Comparison of ENCODE assay signal across 1 cellular context in genomic region chr1:21921100-21921875, GRCh38.
TF ChIP-seq lines count a peak whose summit lies in the region.

No MANE protein-coding gene starts in this region.

TF ChIP-seq in HepG2, 621 proteins besides CTCF, POLR2A, EP300 and RAD21 (continued from another document and continues in another):
- TF ChIP-seq NRL (CRISPR knock-in tag; IDR thresholded peaks at IDR 0.05; ENCODE audit: borderline replicate concordance): 0 out of 2 replicates have a peak, but pooled peaks have one; percentile 38
- no peak for TF ChIP-seq GATAD1 (CRISPR knock-in tag; IDR thresholded peaks at IDR 0.05)
- TF ChIP-seq KDM3A (CRISPR knock-in tag; IDR thresholded peaks at IDR 0.05; ENCODE audit: low read depth): no peak
- peak; percentile 31; the same call in 1 of the 2 replicates for TF ChIP-seq BCL6 (CRISPR knock-in tag; IDR thresholded peaks at IDR 0.05)
- TF ChIP-seq PRMT3 (CRISPR knock-in tag; IDR thresholded peaks at IDR 0.05; ENCODE audit: borderline replicate concordance, low read depth): no peak
- TF ChIP-seq, protein P1, sequence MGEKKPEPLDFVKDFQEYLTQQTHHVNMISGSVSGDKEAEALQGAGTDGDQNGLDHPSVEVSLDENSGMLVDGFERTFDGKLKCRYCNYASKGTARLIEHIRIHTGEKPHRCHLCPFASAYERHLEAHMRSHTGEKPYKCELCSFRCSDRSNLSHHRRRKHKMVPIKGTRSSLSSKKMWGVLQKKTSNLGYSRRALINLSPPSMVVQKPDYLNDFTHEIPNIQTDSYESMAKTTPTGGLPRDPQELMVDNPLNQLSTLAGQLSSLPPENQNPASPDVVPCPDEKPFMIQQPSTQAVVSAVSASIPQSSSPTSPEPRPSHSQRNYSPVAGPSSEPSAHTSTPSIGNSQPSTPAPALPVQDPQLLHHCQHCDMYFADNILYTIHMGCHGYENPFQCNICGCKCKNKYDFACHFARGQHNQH (CRISPR knock-in tag; IDR thresholded peaks at IDR 0.05): peak; percentile 43; the same call in 1 of the 2 replicates
- no peak for TF ChIP-seq NPAS2 (CRISPR knock-in tag; IDR thresholded peaks at IDR 0.05; ENCODE audit: borderline replicate concordance)
- 0 out of 2 replicates have a peak, but pooled peaks have one; percentile 83 for TF ChIP-seq CHD4 (IDR thresholded peaks at IDR 0.05; ENCODE audit: borderline replicate concordance, low read length)
- TF ChIP-seq THRA (CRISPR knock-in tag; IDR thresholded peaks at IDR 0.05; ENCODE audit: borderline replicate concordance): peak; percentile 67; the same call in 1 of the 2 replicates
- no peak for TF ChIP-seq JUNB (CRISPR knock-in tag; IDR thresholded peaks at IDR 0.05; ENCODE audit: borderline replicate concordance)
- TF ChIP-seq GATA4 (IDR thresholded peaks at IDR 0.05; ENCODE audit: borderline replicate concordance, low read depth): no peak
- peak; percentile 44; the same call in 1 of the 2 replicates for TF ChIP-seq ZNF878 (CRISPR knock-in tag; IDR thresholded peaks at IDR 0.05)
- TF ChIP-seq POLR2G (IDR thresholded peaks at IDR 0.05; ENCODE audit: low read depth, low read length): peak; percentile 67
- TF ChIP-seq ATAD3A (CRISPR knock-in tag; IDR thresholded peaks at IDR 0.05): no peak
- TF ChIP-seq, protein P2, sequence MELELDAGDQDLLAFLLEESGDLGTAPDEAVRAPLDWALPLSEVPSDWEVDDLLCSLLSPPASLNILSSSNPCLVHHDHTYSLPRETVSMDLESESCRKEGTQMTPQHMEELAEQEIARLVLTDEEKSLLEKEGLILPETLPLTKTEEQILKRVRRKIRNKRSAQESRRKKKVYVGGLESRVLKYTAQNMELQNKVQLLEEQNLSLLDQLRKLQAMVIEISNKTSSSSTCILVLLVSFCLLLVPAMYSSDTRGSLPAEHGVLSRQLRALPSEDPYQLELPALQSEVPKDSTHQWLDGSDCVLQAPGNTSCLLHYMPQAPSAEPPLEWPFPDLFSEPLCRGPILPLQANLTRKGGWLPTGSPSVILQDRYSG (CRISPR knock-in tag; IDR thresholded peaks at IDR 0.05): no peak
- TF ChIP-seq THAP8 (CRISPR knock-in tag; IDR thresholded peaks at IDR 0.05; ENCODE audit: borderline replicate concordance): no peak
- TF ChIP-seq, protein P3, sequence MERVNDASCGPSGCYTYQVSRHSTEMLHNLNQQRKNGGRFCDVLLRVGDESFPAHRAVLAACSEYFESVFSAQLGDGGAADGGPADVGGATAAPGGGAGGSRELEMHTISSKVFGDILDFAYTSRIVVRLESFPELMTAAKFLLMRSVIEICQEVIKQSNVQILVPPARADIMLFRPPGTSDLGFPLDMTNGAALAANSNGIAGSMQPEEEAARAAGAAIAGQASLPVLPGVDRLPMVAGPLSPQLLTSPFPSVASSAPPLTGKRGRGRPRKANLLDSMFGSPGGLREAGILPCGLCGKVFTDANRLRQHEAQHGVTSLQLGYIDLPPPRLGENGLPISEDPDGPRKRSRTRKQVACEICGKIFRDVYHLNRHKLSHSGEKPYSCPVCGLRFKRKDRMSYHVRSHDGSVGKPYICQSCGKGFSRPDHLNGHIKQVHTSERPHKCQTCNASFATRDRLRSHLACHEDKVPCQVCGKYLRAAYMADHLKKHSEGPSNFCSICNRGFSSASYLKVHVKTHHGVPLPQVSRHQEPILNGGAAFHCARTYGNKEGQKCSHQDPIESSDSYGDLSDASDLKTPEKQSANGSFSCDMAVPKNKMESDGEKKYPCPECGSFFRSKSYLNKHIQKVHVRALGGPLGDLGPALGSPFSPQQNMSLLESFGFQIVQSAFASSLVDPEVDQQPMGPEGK (CRISPR knock-in tag; IDR thresholded peaks at IDR 0.05): peak; percentile 88
- peak; percentile 61; the same call in 1 of the 2 replicates for TF ChIP-seq YEATS4 (CRISPR knock-in tag; IDR thresholded peaks at IDR 0.05; ENCODE audit: borderline replicate concordance)
- TF ChIP-seq ZFP36L1 (CRISPR knock-in tag; IDR thresholded peaks at IDR 0.05): no peak
- TF ChIP-seq, protein P4, sequence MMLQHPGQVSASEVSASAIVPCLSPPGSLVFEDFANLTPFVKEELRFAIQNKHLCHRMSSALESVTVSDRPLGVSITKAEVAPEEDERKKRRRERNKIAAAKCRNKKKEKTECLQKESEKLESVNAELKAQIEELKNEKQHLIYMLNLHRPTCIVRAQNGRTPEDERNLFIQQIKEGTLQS (CRISPR knock-in tag; IDR thresholded peaks at IDR 0.05): no peak
- TF ChIP-seq ARNTL (CRISPR knock-in tag; IDR thresholded peaks at IDR 0.05): no peak
- TF ChIP-seq SP5 (CRISPR knock-in tag; IDR thresholded peaks at IDR 0.05; ENCODE audit: borderline replicate concordance, low read depth): peak; percentile 54; the same call in 1 of the 2 replicates
- TF ChIP-seq, protein P5, sequence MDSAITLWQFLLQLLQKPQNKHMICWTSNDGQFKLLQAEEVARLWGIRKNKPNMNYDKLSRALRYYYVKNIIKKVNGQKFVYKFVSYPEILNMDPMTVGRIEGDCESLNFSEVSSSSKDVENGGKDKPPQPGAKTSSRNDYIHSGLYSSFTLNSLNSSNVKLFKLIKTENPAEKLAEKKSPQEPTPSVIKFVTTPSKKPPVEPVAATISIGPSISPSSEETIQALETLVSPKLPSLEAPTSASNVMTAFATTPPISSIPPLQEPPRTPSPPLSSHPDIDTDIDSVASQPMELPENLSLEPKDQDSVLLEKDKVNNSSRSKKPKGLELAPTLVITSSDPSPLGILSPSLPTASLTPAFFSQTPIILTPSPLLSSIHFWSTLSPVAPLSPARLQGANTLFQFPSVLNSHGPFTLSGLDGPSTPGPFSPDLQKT (CRISPR knock-in tag; IDR thresholded peaks at IDR 0.05; ENCODE audit: borderline replicate concordance): no peak
- no peak for TF ChIP-seq ZNF3 (CRISPR knock-in tag; IDR thresholded peaks at IDR 0.05)
- peak; percentile 87 for TF ChIP-seq ZBTB7A (CRISPR knock-in tag; IDR thresholded peaks at IDR 0.05)
- TF ChIP-seq, protein P6, sequence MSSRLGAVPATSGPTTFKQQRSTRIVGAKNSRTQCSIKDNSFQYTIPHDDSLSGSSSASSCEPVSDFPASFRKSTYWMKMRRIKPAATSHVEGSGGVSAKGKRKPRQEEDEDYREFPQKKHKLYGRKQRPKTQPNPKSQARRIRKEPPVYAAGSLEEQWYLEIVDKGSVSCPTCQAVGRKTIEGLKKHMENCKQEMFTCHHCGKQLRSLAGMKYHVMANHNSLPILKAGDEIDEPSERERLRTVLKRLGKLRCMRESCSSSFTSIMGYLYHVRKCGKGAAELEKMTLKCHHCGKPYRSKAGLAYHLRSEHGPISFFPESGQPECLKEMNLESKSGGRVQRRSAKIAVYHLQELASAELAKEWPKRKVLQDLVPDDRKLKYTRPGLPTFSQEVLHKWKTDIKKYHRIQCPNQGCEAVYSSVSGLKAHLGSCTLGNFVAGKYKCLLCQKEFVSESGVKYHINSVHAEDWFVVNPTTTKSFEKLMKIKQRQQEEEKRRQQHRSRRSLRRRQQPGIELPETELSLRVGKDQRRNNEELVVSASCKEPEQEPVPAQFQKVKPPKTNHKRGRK (CRISPR knock-in tag; IDR thresholded peaks at IDR 0.05): no peak
- peak; percentile 35; the same call in 1 of the 2 replicates for TF ChIP-seq HDAC2 (CRISPR knock-in tag; IDR thresholded peaks at IDR 0.05)
- TF ChIP-seq PLRG1 (conservative IDR thresholded peaks at IDR 0.05): no peak
- peak; percentile 46; the same call in 1 of the 2 replicates for TF ChIP-seq GATAD2A (CRISPR knock-in tag; IDR thresholded peaks at IDR 0.05)
- TF ChIP-seq ZNF12 (CRISPR knock-in tag; IDR thresholded peaks at IDR 0.05): no peak; the same call in 1 of the 2 replicates
- TF ChIP-seq ZNF124 (CRISPR knock-in tag; IDR thresholded peaks at IDR 0.05): peak; percentile 79; the same call in 1 of the 2 replicates
- TF ChIP-seq, protein P7, sequence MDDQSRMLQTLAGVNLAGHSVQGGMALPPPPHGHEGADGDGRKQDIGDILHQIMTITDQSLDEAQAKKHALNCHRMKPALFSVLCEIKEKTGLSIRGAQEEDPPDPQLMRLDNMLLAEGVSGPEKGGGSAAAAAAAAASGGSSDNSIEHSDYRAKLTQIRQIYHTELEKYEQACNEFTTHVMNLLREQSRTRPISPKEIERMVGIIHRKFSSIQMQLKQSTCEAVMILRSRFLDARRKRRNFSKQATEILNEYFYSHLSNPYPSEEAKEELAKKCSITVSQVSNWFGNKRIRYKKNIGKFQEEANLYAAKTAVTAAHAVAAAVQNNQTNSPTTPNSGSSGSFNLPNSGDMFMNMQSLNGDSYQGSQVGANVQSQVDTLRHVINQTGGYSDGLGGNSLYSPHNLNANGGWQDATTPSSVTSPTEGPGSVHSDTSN (CRISPR knock-in tag; IDR thresholded peaks at IDR 0.05; ENCODE audit: borderline replicate concordance): no peak
- TF ChIP-seq, protein P8, sequence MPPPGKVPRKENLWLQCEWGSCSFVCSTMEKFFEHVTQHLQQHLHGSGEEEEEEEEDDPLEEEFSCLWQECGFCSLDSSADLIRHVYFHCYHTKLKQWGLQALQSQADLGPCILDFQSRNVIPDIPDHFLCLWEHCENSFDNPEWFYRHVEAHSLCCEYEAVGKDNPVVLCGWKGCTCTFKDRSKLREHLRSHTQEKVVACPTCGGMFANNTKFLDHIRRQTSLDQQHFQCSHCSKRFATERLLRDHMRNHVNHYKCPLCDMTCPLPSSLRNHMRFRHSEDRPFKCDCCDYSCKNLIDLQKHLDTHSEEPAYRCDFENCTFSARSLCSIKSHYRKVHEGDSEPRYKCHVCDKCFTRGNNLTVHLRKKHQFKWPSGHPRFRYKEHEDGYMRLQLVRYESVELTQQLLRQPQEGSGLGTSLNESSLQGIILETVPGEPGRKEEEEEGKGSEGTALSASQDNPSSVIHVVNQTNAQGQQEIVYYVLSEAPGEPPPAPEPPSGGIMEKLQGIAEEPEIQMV (CRISPR knock-in tag; IDR thresholded peaks at IDR 0.05; ENCODE audit: low read depth): no peak
- TF ChIP-seq ZSCAN21 (CRISPR knock-in tag; IDR thresholded peaks at IDR 0.05; ENCODE audit: borderline replicate concordance): 0 out of 2 replicates have a peak, but pooled peaks have one; percentile 44
- peak; percentile 27 for TF ChIP-seq RBM22 (optimal IDR thresholded peaks at IDR 0.05; ENCODE audit: low read length)
- TF ChIP-seq ZMYM3 (CRISPR knock-in tag; IDR thresholded peaks at IDR 0.05): peak; percentile 91
- TF ChIP-seq HBP1 (CRISPR knock-in tag; IDR thresholded peaks at IDR 0.05; ENCODE audit: low read depth): 0 out of 2 replicates have a peak, but pooled peaks have one; percentile 41
- TF ChIP-seq, protein P9, sequence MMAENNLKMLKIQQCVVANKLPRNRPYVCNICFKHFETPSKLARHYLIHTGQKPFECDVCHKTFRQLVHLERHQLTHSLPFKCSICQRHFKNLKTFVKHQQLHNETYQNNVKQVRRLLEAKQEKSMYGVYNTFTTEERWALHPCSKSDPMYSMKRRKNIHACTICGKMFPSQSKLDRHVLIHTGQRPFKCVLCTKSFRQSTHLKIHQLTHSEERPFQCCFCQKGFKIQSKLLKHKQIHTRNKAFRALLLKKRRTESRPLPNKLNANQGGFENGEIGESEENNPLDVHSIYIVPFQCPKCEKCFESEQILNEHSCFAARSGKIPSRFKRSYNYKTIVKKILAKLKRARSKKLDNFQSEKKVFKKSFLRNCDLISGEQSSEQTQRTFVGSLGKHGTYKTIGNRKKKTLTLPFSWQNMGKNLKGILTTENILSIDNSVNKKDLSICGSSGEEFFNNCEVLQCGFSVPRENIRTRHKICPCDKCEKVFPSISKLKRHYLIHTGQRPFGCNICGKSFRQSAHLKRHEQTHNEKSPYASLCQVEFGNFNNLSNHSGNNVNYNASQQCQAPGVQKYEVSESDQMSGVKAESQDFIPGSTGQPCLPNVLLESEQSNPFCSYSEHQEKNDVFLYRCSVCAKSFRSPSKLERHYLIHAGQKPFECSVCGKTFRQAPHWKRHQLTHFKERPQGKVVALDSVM (CRISPR knock-in tag; IDR thresholded peaks at IDR 0.05): no peak
- TF ChIP-seq HNF1B (CRISPR knock-in tag; IDR thresholded peaks at IDR 0.05): peak; percentile 99
- peak; percentile 43; the same call in 1 of the 2 replicates for TF ChIP-seq ZNF776 (CRISPR knock-in tag; IDR thresholded peaks at IDR 0.05)
- TF ChIP-seq NFIB (CRISPR knock-in tag; IDR thresholded peaks at IDR 0.05; ENCODE audit: borderline replicate concordance): no peak
- no peak for TF ChIP-seq SYNCRIP (IDR thresholded peaks at IDR 0.05; ENCODE audit: insufficient read depth, low read depth, low read length)
